Comparison of ENCODE assay signal across 17 cellular contexts in genomic region chr5:103014983-103015382, GRCh38.
"Had no signal": no experiment of that assay in that cellular context is flagged by ENCODE, and none has a peak within 500 bp of the region (broad histone marks: within the 10 kb centered on the region; RNA-seq: fewer than 3 reads in every experiment).

No MANE protein-coding gene starts in this region.

- ATAC-seq: activated T-helper 17 cell treated with anti-CD3 and anti-CD28 coated beads, Interleukin-2, amount 50 U/mL, for 72 hours; stimulated activated effector memory CD8-positive, alpha-beta T cell treated with anti-CD3 and anti-CD28 coated beads, Interleukin-12 subunit alpha, Interleukin-12 subunit beta, amount 100 ng/mL, for 72 hours; WTC11 had no signal

- H3K27ac Mint-ChIP-seq: activated CD4-positive, alpha-beta T cell treated with anti-CD3 and anti-CD28 coated beads, Interleukin-2, amount 10 ng/mL, durations not matched to agents 7 days and 5 days; activated naive CD4-positive, alpha-beta T cell treated with anti-CD3 and anti-CD28 coated beads, Interleukin-2, amount 10 ng/mL, durations not matched to agents 7 days and 5 days; activated T-helper 17 cell treated with anti-CD3 and anti-CD28 coated beads, Interleukin-2, amount 50 U/mL, for 72 hours; brain; neural progenitor cell; stimulated activated effector memory CD8-positive, alpha-beta T cell treated with anti-CD3 and anti-CD28 coated beads, Interleukin-12 subunit alpha, Interleukin-12 subunit beta, amount 100 ng/mL, for 72 hours; WTC11 had no signal

- H3K27me3 ChIP-seq: adrenal gland, dorsolateral prefrontal cortex, neural progenitor cell, tibial artery, uterus had no signal

- H3K4me2 ChIP-seq: neural progenitor cell had no signal

- H3K4me1 ChIP-seq: adrenal gland, neural progenitor cell, uterus had no signal

- H3K4me3 ChIP-seq: adrenal gland, dorsolateral prefrontal cortex, lower lobe of right lung, neural progenitor cell, tibial artery, uterus had no signal

- H3K36me3 ChIP-seq: uterus had no signal

- H3K9me3 ChIP-seq: adrenal gland had no signal

- H3K4me1 Mint-ChIP-seq: brain; stimulated activated effector memory CD8-positive, alpha-beta T cell treated with anti-CD3 and anti-CD28 coated beads, Interleukin-12 subunit alpha, Interleukin-12 subunit beta, amount 100 ng/mL, for 72 hours had no signal

- H3K27ac ChIP-seq: adrenal gland, dorsolateral prefrontal cortex, lower lobe of right lung, neural progenitor cell, uterus had no signal

- H2AFZ ChIP-seq: neural progenitor cell had no signal

- H3K9ac ChIP-seq: neural progenitor cell had no signal

- H3K4me3 Mint-ChIP-seq: activated CD4-positive, alpha-beta T cell treated with anti-CD3 and anti-CD28 coated beads, Interleukin-2, amount 10 ng/mL, durations not matched to agents 7 days and 5 days; activated naive CD4-positive, alpha-beta T cell treated with anti-CD3 and anti-CD28 coated beads, Interleukin-2, amount 10 ng/mL, durations not matched to agents 7 days and 5 days; activated T-helper 17 cell treated with anti-CD3 and anti-CD28 coated beads, Interleukin-2, amount 50 U/mL, for 72 hours; brain; neural progenitor cell; stimulated activated effector memory CD8-positive, alpha-beta T cell treated with anti-CD3 and anti-CD28 coated beads, Interleukin-12 subunit alpha, Interleukin-12 subunit beta, amount 100 ng/mL, for 72 hours; WTC11 had no signal

- H3K9me3 Mint-ChIP-seq: activated naive CD4-positive, alpha-beta T cell treated with anti-CD3 and anti-CD28 coated beads, Interleukin-2, amount 10 ng/mL, durations not matched to agents 7 days and 5 days; activated T-helper 17 cell treated with anti-CD3 and anti-CD28 coated beads, Interleukin-2, amount 50 U/mL, for 72 hours; stimulated activated effector memory CD8-positive, alpha-beta T cell treated with anti-CD3 and anti-CD28 coated beads, Interleukin-12 subunit alpha, Interleukin-12 subunit beta, amount 100 ng/mL, for 72 hours had no signal

- H3K27me3 Mint-ChIP-seq: activated CD4-positive, alpha-beta T cell treated with anti-CD3 and anti-CD28 coated beads, Interleukin-2, amount 10 ng/mL, durations not matched to agents 7 days and 5 days; activated naive CD4-positive, alpha-beta T cell treated with anti-CD3 and anti-CD28 coated beads, Interleukin-2, amount 10 ng/mL, durations not matched to agents 7 days and 5 days; activated T-helper 17 cell treated with anti-CD3 and anti-CD28 coated beads, Interleukin-2, amount 50 U/mL, for 72 hours had no signal

- DNase-seq: activated CD4-positive, alpha-beta T cell treated with anti-CD3 and anti-CD28 coated beads, Interleukin-2, amount 10 ng/mL, durations not matched to agents 7 days and 5 days; activated CD8-positive, alpha-beta memory T cell treated with anti-CD3 and anti-CD28 coated beads for 24 hours; activated naive CD4-positive, alpha-beta T cell treated with anti-CD3 and anti-CD28 coated beads, Interleukin-2, amount 10 ng/mL, durations not matched to agents 7 days and 5 days; activated T-cell treated with anti-CD3 and anti-CD28 coated beads for 4 hours; adrenal gland; dorsolateral prefrontal cortex; hippocampal formation; lower lobe of right lung; midbrain; small intestine; tibial artery; uterus had no signal
